ENCODE assay signal across 25 cellular contexts in genomic region chr10:28906934-28907333, GRCh38.
DNase-seq lines count a peak whose midpoint lies in the region; ATAC-seq, FAIRE-seq and TF ChIP-seq lines count a peak whose summit lies in the region.
"Had no signal": no experiment of that assay in that cellular context is flagged by ENCODE, and none has a peak within 500 bp of the region (broad histone marks: within the 10 kb centered on the region; RNA-seq: fewer than 3 reads in every experiment).

No MANE protein-coding gene starts in this region.

- DNase-seq in M059J (ENCODE audit: low read depth) (peak; percentile 55), K562 (ENCODE audit: extremely low read depth in 1 of 4, low spot score in 3 of 4) (no peak), iris pigment epithelial cell (ENCODE audit: low read depth) (peak; percentile 70), posterior cingulate gyrus (no peak), sigmoid colon (no peak), G401 (ENCODE audit: low spot score) (no peak)
- DNase-seq: activated CD8-positive, alpha-beta T cell treated with anti-CD3 and anti-CD28 coated beads for 36 hours; activated naive CD4-positive, alpha-beta T cell treated with anti-CD3 and anti-CD28 coated beads, Interleukin-2, amount 50 U/mL, for 16 hours; activated T-cell treated with anti-CD3 and anti-CD28 coated beads, Interleukin-2, amount 50 U/mL, for 1 hour; body of pancreas; CD8-positive, alpha-beta memory T cell; gastrocnemius medialis; left cardiac atrium; NCI-H146; NCI-H774; T-helper 17 cell; WERI-Rb-1 had no signal

- no TSS peak for BruUV-seq in K562 (replicated peaks; lab: Mats Ljungman, UMichigan)

- no peak overlapping the region for H3K4me3 ChIP-seq in BLaER1 treated with 17β-estradiol and CSF1 and Interleukin-3, amounts not matched to agents 10 nM and 100 nM
- no peak overlapping the region for H3K4me3 ChIP-seq in K562
- H3K4me3 ChIP-seq in sigmoid colon, result no peak overlapping the region
- H3K4me3 ChIP-seq: body of pancreas, coronary artery, gastrocnemius medialis, thoracic aorta had no signal

- H2AFZ ChIP-seq in K562 (ENCODE audit: low read depth, low read length), result no peak overlapping the region

- in situ Hi-C loops in K562 (cut with MboI), result no loop called here
- in situ Hi-C loops in G401 (cut with HindIII; ENCODE audit: low sequenced_read_pairs), result no loop called here

- WGBS in K562 (ENCODE audit: insufficient coverage, low coverage, missing lambda C conversion rate), result 82% methylated on average over 3 of the region's 3 CpGs
- WGBS in sigmoid colon, 2 donors, result 91 to 94% methylated on average over 3 of the region's 3 CpGs

- POLR2A ChIA-PET in K562 (lab: Yijun Ruan, JAX), result interaction anchor here (0.7 kb wide), 1 partner anchor 15 kb away, joined by 3 read pairs; no protein-coding TSS in a partner anchor

- intact Hi-C loops in K562 (cut with micrococcal nuclease), result no loop called here
- intact Hi-C loops in posterior cingulate gyrus (cut with DNase I), result no loop called here
- intact Hi-C loops in sigmoid colon (cut with DNase I), result no loop called here

- H3K27me3 ChIP-seq in BLaER1 treated with 17β-estradiol and CSF1 and Interleukin-3, amounts not matched to agents 10 nM and 100 nM, result no peaks in the 10 kb centered on the region
- H3K27me3 ChIP-seq in K562 (ENCODE audit: control insufficient read depth in 2 of 2, insufficient read depth in 2 of 2, low read length in 2 of 2) (no peaks in the 10 kb centered on the region), sigmoid colon (no peaks in the 10 kb centered on the region)
- H3K27me3 ChIP-seq: body of pancreas, gastrocnemius medialis had no signal

- peaks cover 0 to 15% (median 9%) of the 10 kb centered on the region in 11 experiments; a peak in 12 of 22 replicates for H3K9me3 ChIP-seq in BLaER1 treated with 17β-estradiol and CSF1 and Interleukin-3, amounts not matched to agents 10 nM and 100 nM (replicated peaks in 1 of 11)
- H3K9me3 ChIP-seq in K562 (replicated peaks; ENCODE audit: control insufficient read depth, insufficient read depth, low read depth, low read length), result no peaks in the 10 kb centered on the region
- no peaks in the 10 kb centered on the region for H3K9me3 ChIP-seq in sigmoid colon
- H3K9me3 ChIP-seq: body of pancreas, gastrocnemius medialis, thoracic aorta had no signal

- H3K79me2 ChIP-seq in K562 (ENCODE audit: control insufficient read depth, insufficient read depth, low read length), result no peaks in the 10 kb centered on the region

- H3K4me2 ChIP-seq in BLaER1 treated with 17β-estradiol and CSF1 and Interleukin-3, amounts not matched to agents 10 nM and 100 nM, result peak overlapping the region in 9 of 11 experiments; percentile 65 to 82 (median 77); a peak in 16 of 22 replicates
- H3K4me2 ChIP-seq in K562 (ENCODE audit: insufficient read depth, low read length), result no peak overlapping the region

- no peak for TF ChIP-seq POLR2A in K562 (conservative IDR thresholded peaks at IDR 0.05)
- TF ChIP-seq POLR2A in sigmoid colon (IDR thresholded peaks at IDR 0.05), result no peak

- no peak overlapping the region for H3K9ac ChIP-seq in BLaER1 treated with 17β-estradiol and CSF1 and Interleukin-3, amounts not matched to agents 10 nM and 100 nM
- H3K9ac ChIP-seq in K562 (ENCODE audit: insufficient read depth in 1 of 2, low read depth in 2 of 2, low read length in 2 of 2), result no peak overlapping the region

- no peaks in the 10 kb centered on the region for H3K36me3 ChIP-seq in BLaER1 treated with 17β-estradiol and CSF1 and Interleukin-3, amounts not matched to agents 10 nM and 100 nM
- H3K36me3 ChIP-seq in K562 (ENCODE audit: control insufficient read depth, insufficient read depth, low read length) (no peaks in the 10 kb centered on the region), sigmoid colon (no peaks in the 10 kb centered on the region)
- H3K36me3 ChIP-seq: gastrocnemius medialis, thoracic aorta, WERI-Rb-1 had no signal

- no peak for TF ChIP-seq RAD21 in K562 (CRISPR knock-in tag; conservative IDR thresholded peaks at IDR 0.05 in 1 of 2, IDR thresholded peaks at IDR 0.05 in 1 of 2)

- no peaks in the 10 kb centered on the region for H3K9me1 ChIP-seq in K562 (ENCODE audit: control insufficient read depth, insufficient read depth, low read length)

- FAIRE-seq in K562 (lab: Jason Lieb, UNC), result no peak
- FAIRE-seq: GM18507, H1 had no signal

- H4K20me1 ChIP-seq in BLaER1 treated with 17β-estradiol and CSF1 and Interleukin-3, amounts not matched to agents 10 nM and 100 nM, result no peaks in the 10 kb centered on the region
- no peaks in the 10 kb centered on the region for H4K20me1 ChIP-seq in K562 (replicated peaks; ENCODE audit: control insufficient read depth, insufficient read depth, low read length)

- TF ChIP-seq CTCF in K562 (IDR thresholded peaks at IDR 0.05 in 2 of 3, conservative IDR thresholded peaks at IDR 0.05 in 1 of 3; ENCODE audit: insufficient read depth in 2 of 3, low read depth in 1 of 3, low read length in 3 of 3) (no peak), sigmoid colon (IDR thresholded peaks at IDR 0.05) (no peak)

- CTCF ChIA-PET in K562 (lab: Yijun Ruan, JAX; ENCODE audit: low intra/inter-chr PET ratio), result no interaction called here

- TF ChIP-seq EP300 in K562 (IDR thresholded peaks at IDR 0.05; ENCODE audit: low read length) (no peak), sigmoid colon (IDR thresholded peaks at IDR 0.05) (no peak)

- H3K4me1 ChIP-seq in BLaER1 treated with 17β-estradiol and CSF1 and Interleukin-3, amounts not matched to agents 10 nM and 100 nM, result peaks cover 8 to 29% (median 18%) of the 10 kb centered on the region in 10 experiments
- H3K4me1 ChIP-seq in K562 (replicated peaks in 1 of 2; ENCODE audit: control insufficient read depth in 2 of 2, insufficient read depth in 2 of 2, low read length in 2 of 2) (peaks cover 4 to 12% of the 10 kb centered on the region in 2 experiments; a peak in 3 of 5 replicates), sigmoid colon (peaks cover 0 to 14% (median 12%) of the 10 kb centered on the region in 4 donors)
- H3K4me1 ChIP-seq: body of pancreas, gastrocnemius medialis had no signal

- H3K27ac ChIP-seq in BLaER1 treated with 17β-estradiol and CSF1 and Interleukin-3, amounts not matched to agents 10 nM and 100 nM, result no peak overlapping the region
- H3K27ac ChIP-seq in K562 (ENCODE audit: extremely low read depth, low read depth, low read length) (no peak overlapping the region), sigmoid colon (no peak overlapping the region)
- H3K27ac ChIP-seq: body of pancreas, coronary artery, gastrocnemius medialis, WERI-Rb-1 had no signal

- ATAC-seq in K562, result no peak
- ATAC-seq in HG03097 (IDR thresholded peaks at IDR 0.05; ENCODE audit: low FRiP score, unreplicated experiment), result no peak
- ATAC-seq: activated CD8-positive, alpha-beta T cell treated with anti-CD3 and anti-CD28 coated beads for 36 hours; body of pancreas; gastrocnemius medialis; left cardiac atrium; natural killer cell treated with Interleukin-12 subunit alpha and Interleukin-12 subunit beta and Interleukin-15 and Interleukin-18, amount 100 ng/mL, for 72 hours; stimulated activated memory B cell treated with anti-CD40 and anti-IgM and Interleukin-4, amounts not matched to agents 10 μg/mL and 1 μg/mL and 100 μg/mL, for 72 hours; T-helper 17 cell had no signal

TF ChIP-seq in K562, 482 proteins besides CTCF, POLR2A, EP300 and RAD21:
- TF ChIP-seq SP2 (IDR thresholded peaks at IDR 0.05; ENCODE audit: extremely low read depth, low read depth, low read length, poor library complexity, severe bottlenecking) (no peak), CEBPB (tag; IDR thresholded peaks at IDR 0.05) (no peak), ATF3 (IDR thresholded peaks at IDR 0.05) (peak; percentile 59; the same call in 1 of the 2 replicates), ATF3 (CRISPR knock-in tag; conservative IDR thresholded peaks at IDR 0.05) (no peak), JUND (IDR thresholded peaks at IDR 0.05; ENCODE audit: borderline replicate concordance, low read depth, low read length) (peak; percentile 63), JUND (tag; IDR thresholded peaks at IDR 0.05; ENCODE audit: borderline replicate concordance, low read depth, low read length) (peak; percentile 23; the same call in 1 of the 3 replicates), FOSL1 (tag; conservative IDR thresholded peaks at IDR 0.05) (0 out of 2 replicates have a peak, but pooled peaks have one; percentile 34), SMARCE1 (IDR thresholded peaks at IDR 0.05) (0 out of 2 replicates have a peak, but pooled peaks have one; percentile 19), ZNF696 (CRISPR knock-in tag; conservative IDR thresholded peaks at IDR 0.05) (no peak), TAL1 (IDR thresholded peaks at IDR 0.05) (no peak), U2AF1 (optimal IDR thresholded peaks at IDR 0.05; ENCODE audit: low read depth, low read length) (no peak), SMARCA4 (IDR thresholded peaks at IDR 0.05) (0 out of 2 replicates have a peak, but pooled peaks have one; percentile 16)
TF ChIP-seq in K562: peak in this region for 5.

Comparison
In these comparisons a context has a peak if more than half of its experiments do, and no peak if none do; other contexts are left out.
1. DNase-seq: peak in M059J (single experiment) and iris pigment epithelial cell (single experiment); none in K562 (0 of 4), posterior cingulate gyrus (0 of 10), sigmoid colon (single experiment) and G401 (single experiment).